13 cellular contexts compared by ENCODE assay signal in the genomic region with DNA sequence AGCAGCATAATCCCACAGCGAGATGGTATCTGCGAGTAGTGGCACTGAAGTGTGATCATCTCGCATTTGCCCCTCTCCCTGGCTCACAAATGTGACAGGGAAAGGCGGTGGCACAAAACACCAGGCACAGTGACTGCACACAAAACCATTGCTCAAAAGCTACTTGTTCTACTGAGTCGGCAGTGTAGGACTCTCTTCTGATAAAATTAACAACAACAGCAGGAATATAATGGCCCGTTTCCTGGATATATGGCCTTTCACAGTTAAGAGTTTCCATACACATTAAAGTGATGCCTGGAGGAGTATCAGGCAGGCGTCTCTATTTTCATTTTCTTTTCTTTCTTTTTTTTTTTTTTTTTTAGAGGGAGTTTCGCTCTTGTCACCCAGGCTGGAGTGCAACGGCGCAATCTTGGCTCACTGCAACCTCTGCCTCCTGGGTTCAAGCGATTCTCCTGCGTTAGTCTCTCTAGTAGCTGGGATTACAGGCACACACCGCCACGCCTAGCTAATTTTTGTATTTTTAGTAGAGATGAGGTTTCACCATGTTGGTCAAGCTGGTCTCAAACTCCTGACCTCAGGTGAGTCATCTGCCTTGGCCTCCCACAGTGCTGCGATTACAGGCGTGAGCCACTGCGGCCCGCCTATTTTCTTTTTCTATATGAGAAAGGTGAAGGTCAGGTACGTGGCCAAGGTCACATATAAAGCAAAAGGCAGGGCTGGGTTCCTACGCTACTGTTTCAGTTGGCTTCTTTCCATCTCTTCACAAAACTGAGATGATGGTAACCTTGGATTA.
DNase-seq lines count a peak whose midpoint lies in the region; ATAC-seq and TF ChIP-seq lines count a peak whose summit lies in the region.
"Had no signal": no experiment of that assay in that cellular context is flagged by ENCODE, and none has a peak within 500 bp of the region (broad histone marks: within the 10 kb centered on the region; RNA-seq: fewer than 3 reads in every experiment).

No MANE protein-coding gene starts in this region.

- no peak for TF ChIP-seq CTCF in OCI-LY1 (IDR thresholded peaks at IDR 0.05; ENCODE audit: low read length)

- H3K4me1 ChIP-seq in ACC112 (ENCODE audit: control insufficient read depth, insufficient read depth, low read length, unreplicated experiment): peaks cover 67% of the 10 kb centered on the region
- H3K4me1 ChIP-seq in OCI-LY1 (ENCODE audit: insufficient read depth, low read length, severe bottlenecking): peaks cover 80% of the 10 kb centered on the region
- H3K4me1 ChIP-seq in iPS-15b (ENCODE audit: control insufficient read depth, insufficient read depth, low read length): peaks cover 10% of the 10 kb centered on the region

- H3K27me3 ChIP-seq in ACC112 (ENCODE audit: insufficient read depth, low read length) (no peaks in the 10 kb centered on the region), OCI-LY1 (ENCODE audit: insufficient read depth, low read length) (no peaks in the 10 kb centered on the region), iPS-15b (ENCODE audit: control insufficient read depth, insufficient read depth, low read length) (no peaks in the 10 kb centered on the region)
- H3K27me3 ChIP-seq: SJCRH30, vagina had no signal

- H3K9ac ChIP-seq in OCI-LY1 (ENCODE audit: low read length): peak overlapping the region; percentile 32
- H3K9ac ChIP-seq in iPS-15b (ENCODE audit: low read depth, low read length): peak overlapping the region; percentile 47

- peaks cover 63% of the 10 kb centered on the region for H3K79me2 ChIP-seq in ACC112 (ENCODE audit: control insufficient read depth, insufficient read depth, low read length, unreplicated experiment)
- peaks cover 14% of the 10 kb centered on the region; the same call in 1 of the 2 replicates for H3K79me2 ChIP-seq in OCI-LY1 (ENCODE audit: insufficient read depth, low read length)

- H3F3A ChIP-seq in OCI-LY1 (ENCODE audit: insufficient read depth, low read length): no peaks in the 10 kb centered on the region

- no peaks in the 10 kb centered on the region for H3K9me3 ChIP-seq in OCI-LY1 (ENCODE audit: low read length)
- H3K9me3 ChIP-seq in iPS-15b (ENCODE audit: control insufficient read depth, insufficient read depth, low read length): no peaks in the 10 kb centered on the region
- H3K9me3 ChIP-seq: SJCRH30, vagina had no signal

- ATAC-seq in GM21717 (IDR thresholded peaks at IDR 0.05; ENCODE audit: unreplicated experiment): peak; percentile 35
- ATAC-seq in GM18858 (IDR thresholded peaks at IDR 0.05; ENCODE audit: unreplicated experiment): no peak
- no peak for ATAC-seq in HG03039 (IDR thresholded peaks at IDR 0.05; ENCODE audit: unreplicated experiment)

- H3K36me3 ChIP-seq in ACC112 (ENCODE audit: insufficient read depth, low read length) (no peaks in the 10 kb centered on the region), OCI-LY1 (ENCODE audit: insufficient read depth, low read length) (peaks cover 11% of the 10 kb centered on the region), iPS-15b (ENCODE audit: control insufficient read depth, insufficient read depth, low read length) (no peaks in the 10 kb centered on the region)
- H3K36me3 ChIP-seq: SJCRH30, vagina had no signal

- H3K4me3 ChIP-seq in ACC112 (ENCODE audit: low read depth, low read length) (no peak overlapping the region), OCI-LY1 (ENCODE audit: low read depth, low read length, poor library complexity, severe bottlenecking) (no peak overlapping the region), iPS-15b (ENCODE audit: low read depth, low read length) (no peak overlapping the region)
- H3K4me3 ChIP-seq: SJCRH30, vagina had no signal

- no peak overlapping the region for H2AFZ ChIP-seq in ACC112 (ENCODE audit: low read length, unreplicated experiment)
- H2AFZ ChIP-seq in OCI-LY1 (ENCODE audit: low read length): no peak overlapping the region

- peak overlapping the region; percentile 43; the same call in 1 of the 2 replicates for H3K4me2 ChIP-seq in OCI-LY1 (ENCODE audit: low read length)

- H4K20me1 ChIP-seq in OCI-LY1 (ENCODE audit: insufficient read depth, low read length): no peaks in the 10 kb centered on the region

- DNase-seq in AML-193 (lab: John Stamatoyannopoulos, UW): no peak
- DNase-seq in SW 1271 (lab: John Stamatoyannopoulos, UW): no peak
- DNase-seq: activated CD4-positive, alpha-beta T cell treated with anti-CD3 and anti-CD28 coated beads, Interleukin-2, amount 50 U/mL, for 1 hour; NCI-H2081; SJCRH30 had no signal

- H3K9me2 ChIP-seq in OCI-LY1 (ENCODE audit: low read depth, low read length): no peaks in the 10 kb centered on the region

- H3K27ac ChIP-seq in ACC112 (ENCODE audit: low read depth, low read length) (peak overlapping the region; percentile 95), OCI-LY1 (ENCODE audit: low read depth, low read length, poor library complexity, severe bottlenecking) (peak overlapping the region; percentile 56)
- H3K27ac ChIP-seq: HL-60, SJCRH30 had no signal
